16 cellular contexts compared by ENCODE assay signal in genomic region chr6:5525209-5525608, GRCh38.
DNase-seq lines count a peak whose midpoint lies in the region; ATAC-seq and TF ChIP-seq lines count a peak whose summit lies in the region.
"Had no signal": no experiment of that assay in that cellular context is flagged by ENCODE, and none has a peak within 500 bp of the region (broad histone marks: within the 10 kb centered on the region; RNA-seq: fewer than 3 reads in every experiment).

No MANE protein-coding gene starts in this region.

- no peaks in the 10 kb centered on the region for H3K9me3 Mint-ChIP-seq in brain
- no peaks in the 10 kb centered on the region for H3K9me3 Mint-ChIP-seq in activated CD4-positive, alpha-beta T cell treated with anti-CD3 and anti-CD28 coated beads for 36 hours (ENCODE audit: low read depth)
- H3K9me3 Mint-ChIP-seq: activated CD4-positive, alpha-beta T cell treated with anti-CD3 and anti-CD28 coated beads, Interleukin-2, amount 10 ng/mL, durations not matched to agents 24 days and 14 days; stimulated activated naive CD8-positive, alpha-beta T cell treated with anti-CD3 and anti-CD28 coated beads, Interleukin-15, amount 100 ng/mL, for 72 hours had no signal

- H3K27me3 Mint-ChIP-seq in brain = no peaks in the 10 kb centered on the region
- H3K27me3 Mint-ChIP-seq in activated CD4-positive, alpha-beta T cell treated with anti-CD3 and anti-CD28 coated beads for 36 hours = no peaks in the 10 kb centered on the region
- H3K27me3 Mint-ChIP-seq: activated CD4-positive, alpha-beta T cell treated with anti-CD3 and anti-CD28 coated beads, Interleukin-2, amount 10 ng/mL, durations not matched to agents 24 days and 14 days; stimulated activated naive CD8-positive, alpha-beta T cell treated with anti-CD3 and anti-CD28 coated beads, Interleukin-15, amount 100 ng/mL, for 72 hours had no signal

- H3K27ac ChIP-seq in hepatocyte (no peak overlapping the region), esophagus squamous epithelium (no peak overlapping the region)
- H3K27ac ChIP-seq: KMS-11 had no signal

- H3K4me3 Mint-ChIP-seq in brain = peak overlapping the region in 1 of 5 experiments; percentile 20
- H3K4me3 Mint-ChIP-seq in activated CD4-positive, alpha-beta T cell treated with anti-CD3 and anti-CD28 coated beads for 36 hours = no peak overlapping the region
- H3K4me3 Mint-ChIP-seq: activated CD4-positive, alpha-beta T cell treated with anti-CD3 and anti-CD28 coated beads, Interleukin-2, amount 10 ng/mL, durations not matched to agents 24 days and 14 days; stimulated activated naive CD8-positive, alpha-beta T cell treated with anti-CD3 and anti-CD28 coated beads, Interleukin-15, amount 100 ng/mL, for 72 hours had no signal

- H3K79me2 ChIP-seq in hepatocyte = no peaks in the 10 kb centered on the region

- no peak for TF ChIP-seq POLR2A in esophagus squamous epithelium (IDR thresholded peaks at IDR 0.05)

- DNase-seq in AG09309 (ENCODE audit: low read depth) (peak; percentile 83), HT1080 (ENCODE audit: low read depth) (peak; percentile 18), hepatocyte (ENCODE audit: low spot score) (peak; percentile 19), esophagus squamous epithelium (lab: John Stamatoyannopoulos, UW) (no peak)
- no peak for DNase-seq in activated CD4-positive, alpha-beta T cell treated with anti-CD3 and anti-CD28 coated beads for 4 hours
- no peak for DNase-seq in activated CD4-positive, alpha-beta T cell treated with anti-CD3 and anti-CD28 coated beads for 36 hours
- DNase-seq: activated CD4-positive, alpha-beta T cell treated with anti-CD3 and anti-CD28 coated beads, Interleukin-2, amount 10 ng/mL, durations not matched to agents 24 days and 14 days; BE2C; central memory CD4-positive, alpha-beta T cell; DMS79 treated with DMSO at 0.1 percent for 48 hours; erythroblast; NCI-H2171; stimulated activated naive CD8-positive, alpha-beta T cell treated with anti-CD3 and anti-CD28 coated beads, Interleukin-15, amount 100 ng/mL, for 72 hours had no signal

- ATAC-seq in HG03565 (IDR thresholded peaks at IDR 0.05; ENCODE audit: unreplicated experiment) = no peak
- no peak for ATAC-seq in activated CD4-positive, alpha-beta T cell treated with anti-CD3 and anti-CD28 coated beads for 36 hours
- ATAC-seq: stimulated activated naive CD8-positive, alpha-beta T cell treated with anti-CD3 and anti-CD28 coated beads, Interleukin-15, amount 100 ng/mL, for 72 hours had no signal

- peaks cover 23% of the 10 kb centered on the region for H3K4me1 Mint-ChIP-seq in brain
- peaks cover 2% of the 10 kb centered on the region for H3K4me1 Mint-ChIP-seq in activated CD4-positive, alpha-beta T cell treated with anti-CD3 and anti-CD28 coated beads for 36 hours

- H3K4me1 ChIP-seq in hepatocyte (ENCODE audit: insufficient read depth) (no peaks in the 10 kb centered on the region), esophagus squamous epithelium (peaks cover 0 to 5% (median 0%) of the 10 kb centered on the region in 3 donors)

- no peaks in the 10 kb centered on the region for H3K36me3 Mint-ChIP-seq in brain
- H3K36me3 Mint-ChIP-seq in activated CD4-positive, alpha-beta T cell treated with anti-CD3 and anti-CD28 coated beads for 36 hours (ENCODE audit: low read depth) = peaks cover 3% of the 10 kb centered on the region

- H3K36me3 ChIP-seq in hepatocyte (replicated peaks; ENCODE audit: insufficient read depth, low read depth) (no peaks in the 10 kb centered on the region), esophagus squamous epithelium (no peaks in the 10 kb centered on the region)
- H3K36me3 ChIP-seq: BE2C had no signal

- WGBS in hepatocyte (ENCODE audit: low lambda C conversion rate, missing lambda C conversion rate) = 60% methylated on average over 4 of the region's 4 CpGs
- 67 to 83% methylated on average over 4 of the region's 4 CpGs for WGBS in esophagus squamous epithelium, 2 donors

- no peaks in the 10 kb centered on the region for H3K9me2 ChIP-seq in hepatocyte (replicated peaks; ENCODE audit: insufficient read depth)

- peak overlapping the region in 3 of 5 experiments; percentile 35 to 90 (median 50) for H3K27ac Mint-ChIP-seq in brain
- no peak overlapping the region for H3K27ac Mint-ChIP-seq in activated CD4-positive, alpha-beta T cell treated with anti-CD3 and anti-CD28 coated beads for 36 hours
- H3K27ac Mint-ChIP-seq: activated CD4-positive, alpha-beta T cell treated with anti-CD3 and anti-CD28 coated beads, Interleukin-2, amount 10 ng/mL, durations not matched to agents 24 days and 14 days; stimulated activated naive CD8-positive, alpha-beta T cell treated with anti-CD3 and anti-CD28 coated beads, Interleukin-15, amount 100 ng/mL, for 72 hours had no signal

- no peak overlapping the region for H2AFZ ChIP-seq in hepatocyte

- H3K9me3 ChIP-seq in hepatocyte (ENCODE audit: low read depth) (no peaks in the 10 kb centered on the region), esophagus squamous epithelium (no peaks in the 10 kb centered on the region)
- H3K9me3 ChIP-seq: BE2C had no signal

- CTCF ChIA-PET in activated CD4-positive, alpha-beta T cell treated with anti-CD3 and anti-CD28 coated beads for 36 hours (lab: Charles Lee) = no interaction called here

- POLR2A ChIA-PET in activated CD4-positive, alpha-beta T cell treated with anti-CD3 and anti-CD28 coated beads for 36 hours (lab: Charles Lee) = no interaction called here

- intact Hi-C loops in activated CD4-positive, alpha-beta T cell treated with anti-CD3 and anti-CD28 coated beads for 36 hours (cut with DNase I, micrococcal nuclease) = no loop called here
- intact Hi-C loops in esophagus squamous epithelium (cut with DNase I) = no loop called here

- TF ChIP-seq CTCF in AG09309 (IDR thresholded peaks at IDR 0.05; ENCODE audit: control insufficient read depth, insufficient read depth, low read depth, low read length, missing control alignments) (no peak), brain (conservative IDR thresholded peaks at IDR 0.05) (peak in 1 of 2 experiments; percentile 28), hepatocyte (IDR thresholded peaks at IDR 0.05; ENCODE audit: poor library complexity) (no peak), esophagus squamous epithelium (IDR thresholded peaks at IDR 0.05) (no peak)

- H3K4me2 ChIP-seq in hepatocyte = no peak overlapping the region
- H3K4me2 ChIP-seq: KMS-11 had no signal

- no peaks in the 10 kb centered on the region for H4K20me1 ChIP-seq in hepatocyte (ENCODE audit: insufficient read depth, poor library complexity, severe bottlenecking)

- H3K4me3 ChIP-seq in AG09309 (ENCODE audit: control insufficient read depth, low read depth, low read length) (no peak overlapping the region), hepatocyte (no peak overlapping the region), esophagus squamous epithelium (no peak overlapping the region)

- H3K27me3 ChIP-seq in hepatocyte (no peaks in the 10 kb centered on the region), esophagus squamous epithelium (no peaks in the 10 kb centered on the region)
- H3K27me3 ChIP-seq: BE2C had no signal

Comparison
In these comparisons a context has a peak if more than half of its experiments do, and no peak if none do; other contexts are left out.
1. DNase-seq: peak in AG09309 (single experiment), HT1080 (single experiment) and hepatocyte (single experiment); none in activated CD4-positive, alpha-beta T cell treated with anti-CD3 and anti-CD28 coated beads for 4 hours (0 of 2), activated CD4-positive, alpha-beta T cell treated with anti-CD3 and anti-CD28 coated beads for 36 hours (single experiment) and esophagus squamous epithelium (single experiment).